ENCODE assay signal across 16 cellular contexts in genomic region chr2:226677080-226677479, GRCh38.
A peak's percentile ranks its signal among the peaks of the same experiment; 100 is the strongest.
DNase-seq lines count a peak whose midpoint lies in the region; ATAC-seq, FAIRE-seq and TF ChIP-seq lines count a peak whose summit lies in the region.
"Had no signal": no experiment of that assay in that cellular context is flagged by ENCODE, and none has a peak within 500 bp of the region (broad histone marks: within the 10 kb centered on the region; RNA-seq: fewer than 3 reads in every experiment).

No MANE protein-coding gene starts in this region.

- FAIRE-seq in small intestine (lab: Jason Lieb, UNC), result no peak
- FAIRE-seq: A204.1, G401.6 had no signal

- H2BK120ac ChIP-seq in neuronal stem cell (ENCODE audit: low read depth, low read length), result no peak overlapping the region

- no peak overlapping the region for H3K4me2 ChIP-seq in neuronal stem cell (ENCODE audit: insufficient read depth, low read length, poor library complexity, severe bottlenecking)

- no peak overlapping the region for H2BK5ac ChIP-seq in neuronal stem cell (ENCODE audit: low read length)

- H3K23ac ChIP-seq in neuronal stem cell (ENCODE audit: low read depth, low read length, poor library complexity), result no peak overlapping the region

- H3K14ac ChIP-seq in neuronal stem cell (ENCODE audit: low read length), result no peak overlapping the region

- peak; percentile 78 for ATAC-seq in left lobe of liver

- no peaks in the 10 kb centered on the region for H3K27me3 ChIP-seq in small intestine (ENCODE audit: control insufficient read depth in 2 of 2, insufficient read depth in 2 of 2, low read length in 2 of 2)
- H3K27me3 ChIP-seq in neuronal stem cell (ENCODE audit: control insufficient read depth in 3 of 3, insufficient read depth in 3 of 3, low read depth in 1 of 3, low read length in 3 of 3), result no peaks in the 10 kb centered on the region
- H3K27me3 ChIP-seq: BE2C had no signal

- no peak overlapping the region for H2AK5ac ChIP-seq in neuronal stem cell (ENCODE audit: low read depth, low read length)

- peaks cover 0 to 12% of the 10 kb centered on the region in 2 donors for H3K4me1 ChIP-seq in small intestine (ENCODE audit: control insufficient read depth in 2 of 2, insufficient read depth in 1 of 2, low read depth in 1 of 2, low read length in 1 of 2)
- H3K4me1 ChIP-seq in neuronal stem cell (ENCODE audit: control insufficient read depth in 2 of 2, insufficient read depth in 1 of 2, low read depth in 1 of 2, low read length in 2 of 2), result peaks cover 0 to 6% of the 10 kb centered on the region in 2 donors
- H3K4me1 ChIP-seq: BE2C had no signal

- H4K8ac ChIP-seq in neuronal stem cell (ENCODE audit: low read depth, low read length), result no peak overlapping the region

- H3K79me1 ChIP-seq in neuronal stem cell (ENCODE audit: low read depth, low read length), result no peaks in the 10 kb centered on the region

- 27 to 69% (median 41%) methylated on average over 4 of the region's 4 CpGs for WGBS in small intestine, 3 donors
- WGBS in neuronal stem cell (ENCODE audit: extremely low coverage in 2 of 2, insufficient read length in 2 of 2, insufficient replicate concordance in 1 of 2), 2 donors, result no CpG with 5 or more reads among the region's 4 CpGs

- no peak for TF ChIP-seq CTCF in 22Rv1 (IDR thresholded peaks at IDR 0.05)
- TF ChIP-seq CTCF in LNCaP clone FGC (IDR thresholded peaks at IDR 0.05; ENCODE audit: control insufficient read depth, extremely low read depth, insufficient read depth), result no peak

- peak; percentile 71 for DNase-seq in LNCaP clone FGC (ENCODE audit: low read depth)
- DNase-seq in left lobe of liver (ENCODE audit: low spot score), result no peak
- peak; percentile 74 for DNase-seq in small intestine
- no peak for DNase-seq in NCI-H1092 treated with DMSO at 0.1 percent for 48 hours (lab: John Stamatoyannopoulos, UW)
- no peak for DNase-seq in neuronal stem cell (ENCODE audit: low spot score)
- no peak for DNase-seq in NCI-H1417 treated with DMSO at 0.1 percent for 48 hours (lab: John Stamatoyannopoulos, UW)
- DNase-seq: ACHN; BE2C; C1 segment of cervical spinal cord; Caco-2; CD4-positive, alpha-beta T cell; GOT3; H7 had no signal

- H3K36me3 ChIP-seq in small intestine (ENCODE audit: control insufficient read depth in 2 of 2, insufficient read depth in 2 of 2, low read length in 2 of 2) (no peaks in the 10 kb centered on the region), neuronal stem cell (replicated peaks in 1 of 2; ENCODE audit: control insufficient read depth in 2 of 2, insufficient read depth in 2 of 2, low read length in 2 of 2) (no peaks in the 10 kb centered on the region)
- H3K36me3 ChIP-seq: BE2C had no signal

- H2BK15ac ChIP-seq in neuronal stem cell (ENCODE audit: low read length), result no peak overlapping the region

- no peak overlapping the region for H3K4me3 ChIP-seq in LNCaP clone FGC (ENCODE audit: low read depth, low read length)
- H3K4me3 ChIP-seq in small intestine (ENCODE audit: low read depth in 1 of 2, low read length in 2 of 2), result no peak overlapping the region
- no peak overlapping the region for H3K4me3 ChIP-seq in neuronal stem cell (ENCODE audit: low read length in 2 of 2)

- no peak overlapping the region for H2BK12ac ChIP-seq in neuronal stem cell (ENCODE audit: low read length)

- H3K18ac ChIP-seq in neuronal stem cell (ENCODE audit: low read length), result no peak overlapping the region

- H3K9me3 ChIP-seq in small intestine (ENCODE audit: control insufficient read depth, low read depth) (no peaks in the 10 kb centered on the region), neuronal stem cell (replicated peaks in 1 of 2; ENCODE audit: control insufficient read depth in 2 of 2, insufficient read depth in 1 of 2, low read depth in 1 of 2, low read length in 2 of 2) (no peaks in the 10 kb centered on the region)
- H3K9me3 ChIP-seq: BE2C, Caco-2 had no signal

- H4K91ac ChIP-seq in neuronal stem cell (ENCODE audit: low read depth, low read length, poor library complexity), result no peak overlapping the region

- no peak overlapping the region for H3K9ac ChIP-seq in neuronal stem cell (ENCODE audit: low read depth, low read length, poor library complexity)

- H3K27ac ChIP-seq in 22Rv1, result peak overlapping the region; percentile 97
- no peak overlapping the region for H3K27ac ChIP-seq in small intestine (ENCODE audit: low read depth in 1 of 2, low read length in 1 of 2)
- H3K27ac ChIP-seq in neuronal stem cell (replicated peaks; ENCODE audit: low read length), result no peak overlapping the region

- no peak overlapping the region for H2AFZ ChIP-seq in neuronal stem cell (ENCODE audit: low read length)

- H3K4ac ChIP-seq in neuronal stem cell (ENCODE audit: low read length), result no peak overlapping the region

Comparison
In these comparisons a context has a peak if more than half of its experiments do, and no peak if none do; other contexts are left out.
1. DNase-seq: peak in LNCaP clone FGC (single experiment) and small intestine (single experiment); none in left lobe of liver (single experiment), NCI-H1092 treated with DMSO at 0.1 percent for 48 hours (single experiment), neuronal stem cell (single experiment) and NCI-H1417 treated with DMSO at 0.1 percent for 48 hours (single experiment).